1 cellular context compared by ENCODE assay signal in the genomic region with DNA sequence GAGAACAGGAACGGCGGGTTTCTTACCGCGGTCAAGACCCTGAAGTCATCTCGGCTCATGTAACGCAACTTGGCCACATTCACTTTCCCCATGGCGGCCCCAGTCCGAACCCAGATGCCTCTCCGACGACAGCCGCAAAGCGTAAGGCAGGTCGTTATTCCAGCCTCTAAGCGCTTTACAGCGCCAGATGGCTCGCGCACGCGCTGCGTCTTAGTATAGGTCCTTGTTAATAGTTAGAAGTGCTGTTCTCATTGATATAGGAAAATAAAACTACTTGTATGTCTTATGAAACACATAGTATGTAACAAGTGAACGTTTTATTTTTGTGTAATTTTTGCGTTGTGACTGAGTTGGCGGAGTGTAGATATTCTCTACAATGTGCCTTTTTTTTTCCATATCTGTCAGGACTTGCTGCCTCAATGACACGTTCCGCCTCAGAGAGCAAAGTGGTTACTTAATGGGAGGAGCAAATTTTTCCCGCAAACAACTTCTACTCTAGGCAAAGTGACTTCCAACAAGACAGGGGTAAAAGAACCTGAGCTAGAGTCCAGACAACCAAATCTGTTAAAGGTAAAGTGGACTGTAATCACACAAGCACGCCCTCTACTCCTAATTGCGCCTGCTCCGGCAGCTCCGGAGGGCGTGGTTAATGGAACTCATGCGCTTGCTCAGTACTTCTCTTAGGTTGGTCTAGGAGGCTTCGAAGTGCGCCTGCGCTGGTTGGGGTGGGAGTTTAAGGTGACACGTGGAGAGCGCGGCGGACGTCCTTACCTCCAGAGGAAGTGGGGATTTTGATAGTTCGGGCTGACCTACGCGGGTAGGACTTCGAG.
A peak's percentile ranks its signal among the peaks of the same experiment; 100 is the strongest.
TF ChIP-seq lines count a peak whose summit lies in the region.

A gene (minus strand): TSS at position 148 of the 830 bp plus-strand sequence. CDS start 56 bp downstream, at position 92.

TF ChIP-seq in WTC11, 78 proteins besides CTCF, POLR2A, EP300 and RAD21 (continued from another document and continues in another):
- TF ChIP-seq NFYB (CRISPR knock-in tag; conservative IDR thresholded peaks at IDR 0.05; ENCODE audit: low read depth): no peak
- TF ChIP-seq, protein P1, sequence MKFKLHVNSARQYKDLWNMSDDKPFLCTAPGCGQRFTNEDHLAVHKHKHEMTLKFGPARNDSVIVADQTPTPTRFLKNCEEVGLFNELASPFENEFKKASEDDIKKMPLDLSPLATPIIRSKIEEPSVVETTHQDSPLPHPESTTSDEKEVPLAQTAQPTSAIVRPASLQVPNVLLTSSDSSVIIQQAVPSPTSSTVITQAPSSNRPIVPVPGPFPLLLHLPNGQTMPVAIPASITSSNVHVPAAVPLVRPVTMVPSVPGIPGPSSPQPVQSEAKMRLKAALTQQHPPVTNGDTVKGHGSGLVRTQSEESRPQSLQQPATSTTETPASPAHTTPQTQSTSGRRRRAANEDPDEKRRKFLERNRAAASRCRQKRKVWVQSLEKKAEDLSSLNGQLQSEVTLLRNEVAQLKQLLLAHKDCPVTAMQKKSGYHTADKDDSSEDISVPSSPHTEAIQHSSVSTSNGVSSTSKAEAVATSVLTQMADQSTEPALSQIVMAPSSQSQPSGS (CRISPR knock-in tag; IDR thresholded peaks at IDR 0.05; ENCODE audit: borderline replicate concordance, low read depth): no peak
- TF ChIP-seq ETV6 (CRISPR knock-in tag; IDR thresholded peaks at IDR 0.05): peak; percentile 96
- TF ChIP-seq, protein P2, sequence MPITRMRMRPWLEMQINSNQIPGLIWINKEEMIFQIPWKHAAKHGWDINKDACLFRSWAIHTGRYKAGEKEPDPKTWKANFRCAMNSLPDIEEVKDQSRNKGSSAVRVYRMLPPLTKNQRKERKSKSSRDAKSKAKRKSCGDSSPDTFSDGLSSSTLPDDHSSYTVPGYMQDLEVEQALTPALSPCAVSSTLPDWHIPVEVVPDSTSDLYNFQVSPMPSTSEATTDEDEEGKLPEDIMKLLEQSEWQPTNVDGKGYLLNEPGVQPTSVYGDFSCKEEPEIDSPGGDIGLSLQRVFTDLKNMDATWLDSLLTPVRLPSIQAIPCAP (CRISPR knock-in tag; IDR thresholded peaks at IDR 0.05): peak; percentile 71; the same call in 1 of the 2 replicates
- TF ChIP-seq TP53 (CRISPR knock-in tag; IDR thresholded peaks at IDR 0.05): peak; percentile 80; the same call in 1 of the 2 replicates
- peak; percentile 97 for TF ChIP-seq NFE2L1 (CRISPR knock-in tag; IDR thresholded peaks at IDR 0.05)
- TF ChIP-seq IRF2 (CRISPR knock-in tag; IDR thresholded peaks at IDR 0.05; ENCODE audit: borderline replicate concordance, low read depth): no peak
- TF ChIP-seq, protein P3, sequence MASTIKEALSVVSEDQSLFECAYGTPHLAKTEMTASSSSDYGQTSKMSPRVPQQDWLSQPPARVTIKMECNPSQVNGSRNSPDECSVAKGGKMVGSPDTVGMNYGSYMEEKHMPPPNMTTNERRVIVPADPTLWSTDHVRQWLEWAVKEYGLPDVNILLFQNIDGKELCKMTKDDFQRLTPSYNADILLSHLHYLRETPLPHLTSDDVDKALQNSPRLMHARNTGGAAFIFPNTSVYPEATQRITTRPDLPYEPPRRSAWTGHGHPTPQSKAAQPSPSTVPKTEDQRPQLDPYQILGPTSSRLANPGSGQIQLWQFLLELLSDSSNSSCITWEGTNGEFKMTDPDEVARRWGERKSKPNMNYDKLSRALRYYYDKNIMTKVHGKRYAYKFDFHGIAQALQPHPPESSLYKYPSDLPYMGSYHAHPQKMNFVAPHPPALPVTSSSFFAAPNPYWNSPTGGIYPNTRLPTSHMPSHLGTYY (CRISPR knock-in tag; IDR thresholded peaks at IDR 0.05): no peak
- TF ChIP-seq TEAD1 (CRISPR knock-in tag; IDR thresholded peaks at IDR 0.05): peak; percentile 93
- TF ChIP-seq GRHL2 (CRISPR knock-in tag; IDR thresholded peaks at IDR 0.05; ENCODE audit: insufficient replicate concordance, severe bottlenecking): no peak
- TF ChIP-seq TCF7 (CRISPR knock-in tag; IDR thresholded peaks at IDR 0.05; ENCODE audit: low read depth): no peak
- no peak for TF ChIP-seq NFATC4 (CRISPR knock-in tag; IDR thresholded peaks at IDR 0.05)
- TF ChIP-seq, protein P4, sequence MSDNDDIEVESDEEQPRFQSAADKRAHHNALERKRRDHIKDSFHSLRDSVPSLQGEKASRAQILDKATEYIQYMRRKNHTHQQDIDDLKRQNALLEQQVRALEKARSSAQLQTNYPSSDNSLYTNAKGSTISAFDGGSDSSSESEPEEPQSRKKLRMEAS (CRISPR knock-in tag; IDR thresholded peaks at IDR 0.05): peak; percentile 99
- TF ChIP-seq GTF2I (CRISPR knock-in tag; conservative IDR thresholded peaks at IDR 0.05): no peak
- no peak for TF ChIP-seq JAZF1 (CRISPR knock-in tag; IDR thresholded peaks at IDR 0.05)
- no peak for TF ChIP-seq ELF4 (CRISPR knock-in tag; IDR thresholded peaks at IDR 0.05; ENCODE audit: low read depth)
- peak; percentile 57; the same call in 1 of the 2 replicates for TF ChIP-seq CREM (CRISPR knock-in tag; IDR thresholded peaks at IDR 0.05)
- TF ChIP-seq SMAD4 (CRISPR knock-in tag; IDR thresholded peaks at IDR 0.05): no peak
- no peak for TF ChIP-seq NR1H2 (CRISPR knock-in tag; IDR thresholded peaks at IDR 0.05)
- peak; percentile 15; the same call in 1 of the 2 replicates for TF ChIP-seq TEAD4 (CRISPR knock-in tag; IDR thresholded peaks at IDR 0.05)
- 0 out of 2 replicates have a peak, but pooled peaks have one; percentile 65 for TF ChIP-seq ESRRA (CRISPR knock-in tag; IDR thresholded peaks at IDR 0.05; ENCODE audit: borderline replicate concordance)
- no peak; the same call in 1 of the 2 replicates for TF ChIP-seq NR2C2 (CRISPR knock-in tag; IDR thresholded peaks at IDR 0.05)
- TF ChIP-seq, protein P5, sequence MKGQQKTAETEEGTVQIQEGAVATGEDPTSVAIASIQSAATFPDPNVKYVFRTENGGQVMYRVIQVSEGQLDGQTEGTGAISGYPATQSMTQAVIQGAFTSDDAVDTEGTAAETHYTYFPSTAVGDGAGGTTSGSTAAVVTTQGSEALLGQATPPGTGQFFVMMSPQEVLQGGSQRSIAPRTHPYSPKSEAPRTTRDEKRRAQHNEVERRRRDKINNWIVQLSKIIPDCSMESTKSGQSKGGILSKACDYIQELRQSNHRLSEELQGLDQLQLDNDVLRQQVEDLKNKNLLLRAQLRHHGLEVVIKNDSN (CRISPR knock-in tag; IDR thresholded peaks at IDR 0.05): peak; percentile 79
- TF ChIP-seq, protein P6, sequence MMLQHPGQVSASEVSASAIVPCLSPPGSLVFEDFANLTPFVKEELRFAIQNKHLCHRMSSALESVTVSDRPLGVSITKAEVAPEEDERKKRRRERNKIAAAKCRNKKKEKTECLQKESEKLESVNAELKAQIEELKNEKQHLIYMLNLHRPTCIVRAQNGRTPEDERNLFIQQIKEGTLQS (CRISPR knock-in tag; conservative IDR thresholded peaks at IDR 0.05): no peak
- TF ChIP-seq, protein P7, sequence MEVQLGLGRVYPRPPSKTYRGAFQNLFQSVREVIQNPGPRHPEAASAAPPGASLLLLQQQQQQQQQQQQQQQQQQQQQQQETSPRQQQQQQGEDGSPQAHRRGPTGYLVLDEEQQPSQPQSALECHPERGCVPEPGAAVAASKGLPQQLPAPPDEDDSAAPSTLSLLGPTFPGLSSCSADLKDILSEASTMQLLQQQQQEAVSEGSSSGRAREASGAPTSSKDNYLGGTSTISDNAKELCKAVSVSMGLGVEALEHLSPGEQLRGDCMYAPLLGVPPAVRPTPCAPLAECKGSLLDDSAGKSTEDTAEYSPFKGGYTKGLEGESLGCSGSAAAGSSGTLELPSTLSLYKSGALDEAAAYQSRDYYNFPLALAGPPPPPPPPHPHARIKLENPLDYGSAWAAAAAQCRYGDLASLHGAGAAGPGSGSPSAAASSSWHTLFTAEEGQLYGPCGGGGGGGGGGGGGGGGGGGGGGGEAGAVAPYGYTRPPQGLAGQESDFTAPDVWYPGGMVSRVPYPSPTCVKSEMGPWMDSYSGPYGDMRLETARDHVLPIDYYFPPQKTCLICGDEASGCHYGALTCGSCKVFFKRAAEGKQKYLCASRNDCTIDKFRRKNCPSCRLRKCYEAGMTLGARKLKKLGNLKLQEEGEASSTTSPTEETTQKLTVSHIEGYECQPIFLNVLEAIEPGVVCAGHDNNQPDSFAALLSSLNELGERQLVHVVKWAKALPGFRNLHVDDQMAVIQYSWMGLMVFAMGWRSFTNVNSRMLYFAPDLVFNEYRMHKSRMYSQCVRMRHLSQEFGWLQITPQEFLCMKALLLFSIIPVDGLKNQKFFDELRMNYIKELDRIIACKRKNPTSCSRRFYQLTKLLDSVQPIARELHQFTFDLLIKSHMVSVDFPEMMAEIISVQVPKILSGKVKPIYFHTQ (CRISPR knock-in tag; IDR thresholded peaks at IDR 0.05): no peak
- TF ChIP-seq, protein P8, sequence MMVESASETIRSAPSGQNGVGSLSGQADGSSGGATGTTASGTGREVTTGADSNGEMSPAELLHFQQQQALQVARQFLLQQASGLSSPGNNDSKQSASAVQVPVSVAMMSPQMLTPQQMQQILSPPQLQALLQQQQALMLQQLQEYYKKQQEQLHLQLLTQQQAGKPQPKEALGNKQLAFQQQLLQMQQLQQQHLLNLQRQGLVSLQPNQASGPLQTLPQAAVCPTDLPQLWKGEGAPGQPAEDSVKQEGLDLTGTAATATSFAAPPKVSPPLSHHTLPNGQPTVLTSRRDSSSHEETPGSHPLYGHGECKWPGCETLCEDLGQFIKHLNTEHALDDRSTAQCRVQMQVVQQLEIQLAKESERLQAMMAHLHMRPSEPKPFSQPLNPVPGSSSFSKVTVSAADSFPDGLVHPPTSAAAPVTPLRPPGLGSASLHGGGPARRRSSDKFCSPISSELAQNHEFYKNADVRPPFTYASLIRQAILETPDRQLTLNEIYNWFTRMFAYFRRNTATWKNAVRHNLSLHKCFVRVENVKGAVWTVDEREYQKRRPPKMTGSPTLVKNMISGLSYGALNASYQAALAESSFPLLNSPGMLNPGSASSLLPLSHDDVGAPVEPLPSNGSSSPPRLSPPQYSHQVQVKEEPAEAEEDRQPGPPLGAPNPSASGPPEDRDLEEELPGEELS (CRISPR knock-in tag; IDR thresholded peaks at IDR 0.05): peak; percentile 66; the same call in 1 of the 2 replicates
- TF ChIP-seq MYBL2 (CRISPR knock-in tag; IDR thresholded peaks at IDR 0.05): peak; percentile 77; the same call in 1 of the 2 replicates
- 0 out of 2 replicates have a peak, but pooled peaks have one; percentile 20 for TF ChIP-seq ZNF219 (CRISPR knock-in tag; IDR thresholded peaks at IDR 0.05; ENCODE audit: borderline replicate concordance)
- peak; percentile 25; the same call in 1 of the 2 replicates for TF ChIP-seq SP1 (CRISPR knock-in tag; conservative IDR thresholded peaks at IDR 0.05)
- TF ChIP-seq GABPB1 (CRISPR knock-in tag; IDR thresholded peaks at IDR 0.05): peak; percentile 62
- TF ChIP-seq, protein P9, sequence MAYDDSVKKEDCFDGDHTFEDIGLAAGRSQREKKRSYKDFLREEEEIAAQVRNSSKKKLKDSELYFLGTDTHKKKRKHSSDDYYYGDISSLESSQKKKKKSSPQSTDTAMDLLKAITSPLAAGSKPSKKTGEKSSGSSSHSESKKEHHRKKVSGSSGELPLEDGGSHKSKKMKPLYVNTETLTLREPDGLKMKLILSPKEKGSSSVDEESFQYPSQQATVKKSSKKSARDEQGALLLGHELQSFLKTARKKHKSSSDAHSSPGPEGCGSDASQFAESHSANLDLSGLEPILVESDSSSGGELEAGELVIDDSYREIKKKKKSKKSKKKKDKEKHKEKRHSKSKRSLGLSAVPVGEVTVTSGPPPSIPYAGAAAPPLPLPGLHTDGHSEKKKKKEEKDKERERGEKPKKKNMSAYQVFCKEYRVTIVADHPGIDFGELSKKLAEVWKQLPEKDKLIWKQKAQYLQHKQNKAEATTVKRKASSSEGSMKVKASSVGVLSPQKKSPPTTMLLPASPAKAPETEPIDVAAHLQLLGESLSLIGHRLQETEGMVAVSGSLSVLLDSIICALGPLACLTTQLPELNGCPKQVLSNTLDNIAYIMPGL (CRISPR knock-in tag; IDR thresholded peaks at IDR 0.05): no peak
- TF ChIP-seq, protein P10, sequence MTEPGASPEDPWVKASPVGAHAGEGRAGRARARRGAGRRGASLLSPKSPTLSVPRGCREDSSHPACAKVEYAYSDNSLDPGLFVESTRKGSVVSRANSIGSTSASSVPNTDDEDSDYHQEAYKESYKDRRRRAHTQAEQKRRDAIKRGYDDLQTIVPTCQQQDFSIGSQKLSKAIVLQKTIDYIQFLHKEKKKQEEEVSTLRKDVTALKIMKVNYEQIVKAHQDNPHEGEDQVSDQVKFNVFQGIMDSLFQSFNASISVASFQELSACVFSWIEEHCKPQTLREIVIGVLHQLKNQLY (CRISPR knock-in tag; IDR thresholded peaks at IDR 0.05): no peak
- TF ChIP-seq, protein P11, sequence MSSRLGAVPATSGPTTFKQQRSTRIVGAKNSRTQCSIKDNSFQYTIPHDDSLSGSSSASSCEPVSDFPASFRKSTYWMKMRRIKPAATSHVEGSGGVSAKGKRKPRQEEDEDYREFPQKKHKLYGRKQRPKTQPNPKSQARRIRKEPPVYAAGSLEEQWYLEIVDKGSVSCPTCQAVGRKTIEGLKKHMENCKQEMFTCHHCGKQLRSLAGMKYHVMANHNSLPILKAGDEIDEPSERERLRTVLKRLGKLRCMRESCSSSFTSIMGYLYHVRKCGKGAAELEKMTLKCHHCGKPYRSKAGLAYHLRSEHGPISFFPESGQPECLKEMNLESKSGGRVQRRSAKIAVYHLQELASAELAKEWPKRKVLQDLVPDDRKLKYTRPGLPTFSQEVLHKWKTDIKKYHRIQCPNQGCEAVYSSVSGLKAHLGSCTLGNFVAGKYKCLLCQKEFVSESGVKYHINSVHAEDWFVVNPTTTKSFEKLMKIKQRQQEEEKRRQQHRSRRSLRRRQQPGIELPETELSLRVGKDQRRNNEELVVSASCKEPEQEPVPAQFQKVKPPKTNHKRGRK (CRISPR knock-in tag; IDR thresholded peaks at IDR 0.05; ENCODE audit: borderline replicate concordance): 0 out of 2 replicates have a peak, but pooled peaks have one; percentile 22
- peak; percentile 87 for TF ChIP-seq FOXP1 (CRISPR knock-in tag; IDR thresholded peaks at IDR 0.05; ENCODE audit: borderline replicate concordance)
- TF ChIP-seq SMAD3 (CRISPR knock-in tag; IDR thresholded peaks at IDR 0.05; ENCODE audit: borderline replicate concordance): peak; percentile 95
- no peak for TF ChIP-seq RORB (CRISPR knock-in tag; IDR thresholded peaks at IDR 0.05)
- TF ChIP-seq, protein P12, sequence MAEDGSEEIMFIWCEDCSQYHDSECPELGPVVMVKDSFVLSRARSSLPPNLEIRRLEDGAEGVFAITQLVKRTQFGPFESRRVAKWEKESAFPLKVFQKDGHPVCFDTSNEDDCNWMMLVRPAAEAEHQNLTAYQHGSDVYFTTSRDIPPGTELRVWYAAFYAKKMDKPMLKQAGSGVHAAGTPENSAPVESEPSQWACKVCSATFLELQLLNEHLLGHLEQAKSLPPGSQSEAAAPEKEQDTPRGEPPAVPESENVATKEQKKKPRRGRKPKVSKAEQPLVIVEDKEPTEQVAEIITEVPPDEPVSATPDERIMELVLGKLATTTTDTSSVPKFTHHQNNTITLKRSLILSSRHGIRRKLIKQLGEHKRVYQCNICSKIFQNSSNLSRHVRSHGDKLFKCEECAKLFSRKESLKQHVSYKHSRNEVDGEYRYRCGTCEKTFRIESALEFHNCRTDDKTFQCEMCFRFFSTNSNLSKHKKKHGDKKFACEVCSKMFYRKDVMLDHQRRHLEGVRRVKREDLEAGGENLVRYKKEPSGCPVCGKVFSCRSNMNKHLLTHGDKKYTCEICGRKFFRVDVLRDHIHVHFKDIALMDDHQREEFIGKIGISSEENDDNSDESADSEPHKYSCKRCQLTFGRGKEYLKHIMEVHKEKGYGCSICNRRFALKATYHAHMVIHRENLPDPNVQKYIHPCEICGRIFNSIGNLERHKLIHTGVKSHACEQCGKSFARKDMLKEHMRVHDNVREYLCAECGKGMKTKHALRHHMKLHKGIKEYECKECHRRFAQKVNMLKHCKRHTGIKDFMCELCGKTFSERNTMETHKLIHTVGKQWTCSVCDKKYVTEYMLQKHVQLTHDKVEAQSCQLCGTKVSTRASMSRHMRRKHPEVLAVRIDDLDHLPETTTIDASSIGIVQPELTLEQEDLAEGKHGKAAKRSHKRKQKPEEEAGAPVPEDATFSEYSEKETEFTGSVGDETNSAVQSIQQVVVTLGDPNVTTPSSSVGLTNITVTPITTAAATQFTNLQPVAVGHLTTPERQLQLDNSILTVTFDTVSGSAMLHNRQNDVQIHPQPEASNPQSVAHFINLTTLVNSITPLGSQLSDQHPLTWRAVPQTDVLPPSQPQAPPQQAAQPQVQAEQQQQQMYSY (CRISPR knock-in tag; IDR thresholded peaks at IDR 0.05): no peak
- peak; percentile 37; the same call in 1 of the 2 replicates for TF ChIP-seq JUN (CRISPR knock-in tag; IDR thresholded peaks at IDR 0.05)
